Comparison of ENCODE assay signal across 1 cellular context in genomic region chr20:49225896-49226295, GRCh38.
TF ChIP-seq lines count a peak whose summit lies in the region.

No MANE protein-coding gene starts in this region.

TF ChIP-seq in GM23338, 12 proteins besides CTCF, POLR2A, EP300 and RAD21:
- TF ChIP-seq REST (IDR thresholded peaks at IDR 0.05; ENCODE audit: unreplicated experiment) (no peak), EZH2phosphoT487 (IDR thresholded peaks at IDR 0.05; ENCODE audit: unreplicated experiment) (no peak), ZNF462 (CRISPR knock-in tag; IDR thresholded peaks at IDR 0.05) (no peak), EZH2 (IDR thresholded peaks at IDR 0.05; ENCODE audit: low read depth, unreplicated experiment) (no peak), POLR2AphosphoS5 (IDR thresholded peaks at IDR 0.05; ENCODE audit: low read depth) (no peak), ZNF114 (CRISPR knock-in tag; IDR thresholded peaks at IDR 0.05) (no peak), JUNB (IDR thresholded peaks at IDR 0.05; ENCODE audit: unreplicated experiment) (no peak), ZNF331 (CRISPR knock-in tag; IDR thresholded peaks at IDR 0.05; ENCODE audit: low read depth) (no peak), ETS1 (IDR thresholded peaks at IDR 0.05) (no peak), CREB1 (CRISPR knock-in tag; IDR thresholded peaks at IDR 0.05; ENCODE audit: low read depth) (no peak), NANOG (IDR thresholded peaks at IDR 0.05; ENCODE audit: borderline replicate concordance) (no peak), STAT1 (IDR thresholded peaks at IDR 0.05; ENCODE audit: unreplicated experiment) (no peak)
